13 cellular contexts compared by ENCODE assay signal in the genomic region with DNA sequence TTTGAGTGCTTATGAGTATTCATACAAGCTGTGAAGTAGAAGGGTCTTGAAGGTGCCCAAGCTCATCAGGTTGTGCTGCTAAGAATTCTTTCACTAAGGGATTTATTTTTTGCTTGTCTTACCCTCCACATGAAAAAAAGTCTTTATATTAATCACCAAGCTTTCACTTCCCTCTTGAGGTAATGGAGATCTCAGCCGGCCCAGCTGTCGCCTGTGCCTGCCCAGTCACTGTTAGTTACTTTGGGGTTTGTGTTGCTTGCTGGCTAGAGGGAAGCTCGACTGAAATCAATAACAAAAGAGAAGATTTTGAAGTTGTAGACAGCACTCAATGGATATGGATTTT. TPM values are rescaled to one million over a fixed set of nuclear protein-coding genes. Genes with fewer than 3 reads are reported as not detected.
DNase-seq lines count a peak whose midpoint lies in the region; ATAC-seq and TF ChIP-seq lines count a peak whose summit lies in the region.
"Had no signal": no experiment of that assay in that cellular context is flagged by ENCODE, and none has a peak within 500 bp of the region (broad histone marks: within the 10 kb centered on the region; RNA-seq: fewer than 3 reads in every experiment).

No MANE protein-coding gene starts in this region.

- TF ChIP-seq CTCF in Calu3 (IDR thresholded peaks at IDR 0.05; ENCODE audit: unreplicated experiment) = no peak

- no TSS peak for BruUV-seq in Calu3 (replicated peaks; lab: Mats Ljungman, UMichigan)

- CTCF ChIA-PET in Calu3 (lab: Charles Lee) = no interaction called here

- H3K9me3 Mint-ChIP-seq in Calu3 (ENCODE audit: low read depth, unreplicated experiment) = no peaks in the 10 kb centered on the region
- H3K9me3 Mint-ChIP-seq: nephron progenitor cell had no signal

- intact Hi-C loops in Calu3 (cut with micrococcal nuclease; ENCODE audit: unreplicated experiment) = loop anchor here (10.0 kb wide), 1 partner anchor 69 kb away; a partner anchor contains a TSS

- H3K36me3 Mint-ChIP-seq in Calu3 (ENCODE audit: insufficient read depth, unreplicated experiment) = no peaks in the 10 kb centered on the region

- DNase-seq in DMS 273 (lab: John Stamatoyannopoulos, UW; ENCODE audit: unreplicated experiment) (peak; percentile 56), DMS 273 treated with DMSO at 0.1 percent for 48 hours (lab: John Stamatoyannopoulos, UW) (no peak), myocyte (ENCODE audit: low read depth) (peak; percentile 59), Calu3 (no peak), A172 (ENCODE audit: low spot score) (no peak)
- DNase-seq in stimulated activated CD4-positive, alpha-beta T cell treated with anti-CD3 and anti-CD28 coated beads, Interleukin-2, amount 100 ng/mL, for 48 hours = no peak
- DNase-seq: cortex of kidney, hypothalamus, Kasumi-1, nephron progenitor cell, Right ventricle myocardium superior had no signal

- H3K27ac Mint-ChIP-seq in Calu3 (ENCODE audit: unreplicated experiment) = no peak overlapping the region
- H3K27ac Mint-ChIP-seq: nephron progenitor cell had no signal

- H3K4me3 Mint-ChIP-seq in Calu3 (ENCODE audit: low read depth, unreplicated experiment) = no peak overlapping the region
- H3K4me3 Mint-ChIP-seq: nephron progenitor cell had no signal

- ATAC-seq in GM21786 (IDR thresholded peaks at IDR 0.05; ENCODE audit: unreplicated experiment) (peak; percentile 99), HG03442 (IDR thresholded peaks at IDR 0.05; ENCODE audit: unreplicated experiment) (peak; percentile 98)

- H3K4me1 Mint-ChIP-seq in Calu3 (ENCODE audit: low read depth, unreplicated experiment) = no peaks in the 10 kb centered on the region

- H3K27me3 Mint-ChIP-seq in Calu3 (ENCODE audit: unreplicated experiment) = peaks cover 44% of the 10 kb centered on the region

RNA-seq across cellular contexts. Expression of a gene that starts 21.9 kb away (rescaled TPM):
- not detected in 2 replicates for total RNA-seq in myocyte
- not detected for polyA plus RNA-seq in myocyte (2012)
- not detected in 2 replicates for total RNA-seq in Calu3 (2022)
- total RNA-seq in A172 (2014; rRNA removed; shearing (Covaris generic)) = not detected in 2 replicates
- total RNA-seq: Right ventricle myocardium superior had no signal

Comparison
In these comparisons a context has a peak if more than half of its experiments do, and no peak if none do; other contexts are left out.
1. DNase-seq: peak in DMS 273 (single experiment) and myocyte (single experiment); none in DMS 273 treated with DMSO at 0.1 percent for 48 hours (single experiment), Calu3 (single experiment), stimulated activated CD4-positive, alpha-beta T cell treated with anti-CD3 and anti-CD28 coated beads, Interleukin-2, amount 100 ng/mL, for 48 hours (0 of 2) and A172 (single experiment).